ENCODE assay signal across 8 cellular contexts in the genomic region with DNA sequence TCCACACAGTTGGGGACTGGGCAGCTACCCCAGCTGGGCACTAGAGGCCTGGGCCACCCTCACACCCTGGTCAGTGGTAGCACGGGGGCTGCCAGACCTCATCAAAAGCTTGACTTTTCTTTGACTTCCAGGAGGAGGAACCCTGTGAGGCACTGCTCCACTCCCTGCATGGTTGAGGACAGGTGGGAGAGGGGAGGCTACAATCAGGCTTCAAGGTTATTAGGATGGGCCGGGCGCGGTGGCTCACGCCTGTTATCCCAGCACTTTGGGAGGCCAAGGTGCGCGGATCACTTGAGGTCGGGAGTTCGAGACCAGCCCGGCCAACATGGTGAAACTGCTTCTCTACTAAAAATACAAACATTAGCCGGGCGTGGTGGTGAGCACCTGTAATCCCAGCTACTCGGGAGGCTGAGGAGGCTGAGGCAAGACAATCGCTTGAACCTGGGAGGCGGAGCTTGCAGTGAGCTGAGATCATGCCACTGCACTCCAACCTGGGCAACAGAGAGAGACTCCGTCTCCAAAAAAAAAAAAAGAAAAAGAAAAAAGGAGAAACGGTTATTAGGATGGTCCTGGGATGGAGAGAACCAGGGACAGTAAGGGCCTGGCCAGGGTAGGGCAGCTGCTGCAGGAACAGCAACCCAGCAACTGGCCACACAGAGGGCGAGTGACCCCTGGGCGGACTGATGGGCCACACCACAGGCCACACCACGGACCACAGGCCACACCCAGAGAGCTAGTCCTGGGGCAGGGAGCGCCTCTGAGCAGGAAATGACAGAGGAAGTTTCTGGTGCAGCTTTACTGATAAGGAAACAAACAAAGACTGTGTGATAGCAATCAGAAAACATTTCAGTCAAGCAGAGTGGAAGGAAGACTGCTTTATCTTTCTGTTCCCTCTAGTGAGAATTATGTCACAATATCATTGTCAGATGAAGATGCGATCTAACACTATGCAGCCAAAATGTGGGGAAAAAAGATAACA. TPM values are rescaled to one million over a fixed set of nuclear protein-coding genes. Genes with fewer than 3 reads are reported as not detected.
DNase-seq lines count a peak whose midpoint lies in the region; ATAC-seq and TF ChIP-seq lines count a peak whose summit lies in the region.

No MANE protein-coding gene starts in this region.

- H3K27me3 Mint-ChIP-seq in CD14-positive monocyte (ENCODE audit: low read depth in 3 of 3) = peaks cover 3 to 24% (median 7%) of the 10 kb centered on the region in 3 donors
- H3K27me3 Mint-ChIP-seq in IgD-negative memory B cell = peaks cover 4% of the 10 kb centered on the region
- no peaks in the 10 kb centered on the region for H3K27me3 Mint-ChIP-seq in activated CD4-positive, alpha-beta T cell treated with anti-CD3 and anti-CD28 coated beads, Interleukin-2, amount 10 ng/mL, durations not matched to agents 24 days and 14 days

- intact Hi-C loops in CD14-positive monocyte (cut with micrococcal nuclease) = no loop called here
- intact Hi-C loops in activated CD4-positive, alpha-beta T cell treated with anti-CD3 and anti-CD28 coated beads, Interleukin-2, amount 10 ng/mL, durations not matched to agents 24 days and 14 days (cut with micrococcal nuclease) = loop anchor here (2.0 kb wide), 1 partner anchor 23 kb away; no protein-coding TSS in a partner anchor

- peaks cover 0 to 3% of the 10 kb centered on the region in 2 donors for H3K36me3 Mint-ChIP-seq in CD14-positive monocyte
- peaks cover 2% of the 10 kb centered on the region for H3K36me3 Mint-ChIP-seq in IgD-negative memory B cell
- no peaks in the 10 kb centered on the region for H3K36me3 Mint-ChIP-seq in activated CD4-positive, alpha-beta T cell treated with anti-CD3 and anti-CD28 coated beads, Interleukin-2, amount 10 ng/mL, durations not matched to agents 24 days and 14 days (ENCODE audit: low read depth)

- H3K4me3 Mint-ChIP-seq in CD14-positive monocyte = peak overlapping the region in 1 of 2 donors; percentile 63
- peak overlapping the region in 3 of 4 donors; percentile 12 to 68 (median 16) for H3K4me3 Mint-ChIP-seq in IgD-negative memory B cell
- peak overlapping the region; percentile 61 for H3K4me3 Mint-ChIP-seq in activated CD4-positive, alpha-beta T cell treated with anti-CD3 and anti-CD28 coated beads, Interleukin-2, amount 10 ng/mL, durations not matched to agents 24 days and 14 days

- H3K4me1 Mint-ChIP-seq in CD14-positive monocyte (peaks cover 27% of the 10 kb centered on the region), IgD-negative memory B cell (peaks cover 6 to 13% (median 9%) of the 10 kb centered on the region in 3 donors)
- peaks cover 15% of the 10 kb centered on the region for H3K4me1 Mint-ChIP-seq in activated CD4-positive, alpha-beta T cell treated with anti-CD3 and anti-CD28 coated beads, Interleukin-2, amount 10 ng/mL, durations not matched to agents 24 days and 14 days

- peaks cover 0 to 4% (median 2%) of the 10 kb centered on the region in 7 donors for H3K9me3 Mint-ChIP-seq in CD14-positive monocyte
- no peaks in the 10 kb centered on the region for H3K9me3 Mint-ChIP-seq in IgD-negative memory B cell
- no peaks in the 10 kb centered on the region for H3K9me3 Mint-ChIP-seq in activated CD4-positive, alpha-beta T cell treated with anti-CD3 and anti-CD28 coated beads, Interleukin-2, amount 10 ng/mL, durations not matched to agents 24 days and 14 days

- TF ChIP-seq CTCF in CD14-positive monocyte (IDR thresholded peaks at IDR 0.05) = no peak

- no peak for ATAC-seq in HG02571 (IDR thresholded peaks at IDR 0.05; ENCODE audit: unreplicated experiment)

- H3K27ac Mint-ChIP-seq in CD14-positive monocyte (peak overlapping the region; percentile 19 to 68 (median 53)), IgD-negative memory B cell (peak overlapping the region in 2 of 3 donors; percentile 7 to 68)
- no peak overlapping the region for H3K27ac Mint-ChIP-seq in activated CD4-positive, alpha-beta T cell treated with anti-CD3 and anti-CD28 coated beads, Interleukin-2, amount 10 ng/mL, durations not matched to agents 24 days and 14 days

- DNase-seq in CD14-positive monocyte (ENCODE audit: low spot score) (peak; percentile 48), iris pigment epithelial cell (ENCODE audit: low read depth) (peak; percentile 17), NCI-H1436 treated with DMSO at 0.1 percent for 48 hours (lab: John Stamatoyannopoulos, UW) (no peak), iPS-NIHi7 (ENCODE audit: extremely low spot score) (no peak), NCI-H1417 (lab: John Stamatoyannopoulos, UW) (no peak)
- DNase-seq in activated CD4-positive, alpha-beta T cell treated with anti-CD3 and anti-CD28 coated beads, Interleukin-2, amount 10 ng/mL, durations not matched to agents 24 days and 14 days = peak; percentile 84

RNA-seq across cellular contexts. Expression of a gene that starts 20.5 kb away (rescaled TPM):
- polyA plus RNA-seq in CD14-positive monocyte = not detected
- not detected for polyA plus RNA-seq in IgD-negative memory B cell
- total RNA-seq in activated CD4-positive, alpha-beta T cell treated with anti-CD3 and anti-CD28 coated beads, Interleukin-2, amount 10 ng/mL, durations not matched to agents 24 days and 14 days = not detected in 2 replicates

RNA-seq across cellular contexts. Expression of a gene that starts 26.0 kb away (rescaled TPM):
- polyA plus RNA-seq in CD14-positive monocyte (1 to 10 TPM; 5.2 to 9.6 TPM), IgD-negative memory B cell (20.0 TPM)
- 55.1 and 58.8 TPM in 2 replicates for total RNA-seq in activated CD4-positive, alpha-beta T cell treated with anti-CD3 and anti-CD28 coated beads, Interleukin-2, amount 10 ng/mL, durations not matched to agents 24 days and 14 days

RNA-seq across cellular contexts. Expression of a gene that starts 58.9 kb away (rescaled TPM):
- not detected for polyA plus RNA-seq in CD14-positive monocyte
- not detected for polyA plus RNA-seq in IgD-negative memory B cell
- total RNA-seq in activated CD4-positive, alpha-beta T cell treated with anti-CD3 and anti-CD28 coated beads, Interleukin-2, amount 10 ng/mL, durations not matched to agents 24 days and 14 days = not detected in 2 replicates

Comparison
In these comparisons a context has a peak if more than half of its experiments do, and no peak if none do; other contexts are left out.
1. DNase-seq: peak in CD14-positive monocyte (single experiment), activated CD4-positive, alpha-beta T cell treated with anti-CD3 and anti-CD28 coated beads, Interleukin-2, amount 10 ng/mL, durations not matched to agents 24 days and 14 days (single experiment) and iris pigment epithelial cell (single experiment); none in NCI-H1436 treated with DMSO at 0.1 percent for 48 hours (single experiment), iPS-NIHi7 (single experiment) and NCI-H1417 (0 of 3).